ENCODE assay signal across 6 cellular contexts in genomic region chr22:45373592-45373991, GRCh38. TPM values are rescaled to one million over a fixed set of nuclear protein-coding genes. Genes with fewer than 3 reads are reported as not detected.
"Had no signal": no experiment of that assay in that cellular context is flagged by ENCODE, and none has a peak within 500 bp of the region (broad histone marks: within the 10 kb centered on the region; RNA-seq: fewer than 3 reads in every experiment).

No MANE protein-coding gene starts in this region.

RNA-seq across cellular contexts. Expression of gene SMC1B, which starts 39.8 kb away (rescaled TPM):
- total RNA-seq: Peyer's patch, Right ventricle myocardium inferior, Right ventricle myocardium superior, SJCRH30, SJSA1 had no signal
- polyA plus RNA-seq: SK-N-SH had no signal

RNA-seq across cellular contexts. Expression of gene RIBC2, which starts 39.9 kb away (rescaled TPM):
- total RNA-seq: Right ventricle myocardium superior, SJCRH30, SJSA1 had no signal
- polyA plus RNA-seq: SK-N-SH had no signal
